10 cellular contexts compared by ENCODE assay signal in the genomic region with DNA sequence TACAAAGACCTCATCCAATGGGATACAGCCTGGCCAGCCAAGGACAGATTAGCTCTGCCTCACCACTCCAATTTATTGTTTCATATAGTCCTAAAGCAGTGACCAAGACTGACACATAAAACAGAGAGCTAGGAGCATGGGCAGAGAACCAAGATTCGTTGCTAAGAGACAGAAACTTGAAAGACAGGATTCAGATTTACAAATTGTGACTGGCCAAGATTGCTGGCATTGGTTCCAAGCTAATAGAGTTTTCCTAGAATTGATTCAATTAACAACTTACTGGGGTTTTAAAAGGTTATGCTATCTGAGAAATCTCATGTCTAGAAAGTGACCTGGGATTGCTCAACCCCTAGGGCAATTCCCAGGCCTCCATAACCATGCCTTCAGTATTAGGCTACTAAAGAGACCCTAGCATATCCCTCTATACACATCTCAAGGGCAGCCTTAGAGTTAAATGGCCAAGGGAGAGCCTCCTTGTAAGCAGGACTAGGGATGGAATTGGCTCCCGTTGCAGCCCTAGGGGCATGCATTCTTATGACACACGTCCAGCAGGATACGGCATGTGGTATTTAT.
DNase-seq lines count a peak whose midpoint lies in the region; ATAC-seq, FAIRE-seq and TF ChIP-seq lines count a peak whose summit lies in the region.
"Had no signal": no experiment of that assay in that cellular context is flagged by ENCODE, and none has a peak within 500 bp of the region (broad histone marks: within the 10 kb centered on the region; RNA-seq: fewer than 3 reads in every experiment).

No MANE protein-coding gene starts in this region.

- SMC1A ChIA-PET in GM12878 (lab: Charles Lee; ENCODE audit: uncharacterized antibody, unreplicated experiment): no interaction called here

- RAD21 ChIA-PET in GM12878 (lab: Charles Lee; ENCODE audit: unreplicated experiment): no interaction called here

- no peak for TF ChIP-seq RAD21 in GM12878 (IDR thresholded peaks at IDR 0.05; ENCODE audit: insufficient read depth, low read depth, low read length)

- no peak for ATAC-seq in GM12878
- peak; percentile 59 to 86 for ATAC-seq in lower lobe of right lung
- peak; percentile 42 for ATAC-seq in aorta (ENCODE audit: low FRiP score)
- no peak for ATAC-seq in T-helper 17 cell
- no peak for ATAC-seq in GM18498 (IDR thresholded peaks at IDR 0.05; ENCODE audit: unreplicated experiment)
- ATAC-seq in GM19351 (IDR thresholded peaks at IDR 0.05; ENCODE audit: unreplicated experiment): no peak

- no peak for TF ChIP-seq EP300 in GM12878 (IDR thresholded peaks at IDR 0.05; ENCODE audit: borderline replicate concordance in 1 of 2, control insufficient read depth in 1 of 2, low read depth in 2 of 2, low read length in 2 of 2)

- H3K9me3 Mint-ChIP-seq in activated CD4-positive, alpha-beta memory T cell treated with anti-CD3 and anti-CD28 coated beads for 36 hours: peaks cover 6% of the 10 kb centered on the region
- H3K9me3 Mint-ChIP-seq in activated CD4-positive, alpha-beta memory T cell treated with anti-CD3 and anti-CD28 coated beads, Interleukin-2, amount 10 ng/mL, durations not matched to agents 7 days and 5 days: peaks cover 21% of the 10 kb centered on the region

- no peaks in the 10 kb centered on the region for H3K79me2 ChIP-seq in GM12878 (ENCODE audit: control insufficient read depth, insufficient read depth, low read length)

- H3K4me3 ChIP-seq in GM12878: no peak overlapping the region
- no peak overlapping the region for H3K4me3 ChIP-seq in lower lobe of right lung
- H3K4me3 ChIP-seq in aorta (ENCODE audit: low read length in 2 of 2): no peak overlapping the region

- H3K4me3 Mint-ChIP-seq in activated CD4-positive, alpha-beta memory T cell treated with anti-CD3 and anti-CD28 coated beads for 36 hours: peak overlapping the region; percentile 56
- H3K4me3 Mint-ChIP-seq in activated CD4-positive, alpha-beta memory T cell treated with anti-CD3 and anti-CD28 coated beads, Interleukin-2, amount 10 ng/mL, durations not matched to agents 7 days and 5 days: no peak overlapping the region
- no peak overlapping the region for H3K4me3 Mint-ChIP-seq in T-helper 17 cell

- intact Hi-C loops in activated CD4-positive, alpha-beta memory T cell treated with anti-CD3 and anti-CD28 coated beads for 36 hours (cut with micrococcal nuclease): loop anchor here (10.0 kb wide), 2 partner anchors 997 to 1377 kb away; a partner anchor contains a TSS
- intact Hi-C loops in GM12878 (cut with micrococcal nuclease; ENCODE audit: unreplicated experiment): no loop called here
- intact Hi-C loops in lower lobe of right lung (cut with DNase I): no loop called here
- intact Hi-C loops in aorta (cut with DNase I): loop anchor here in 1 of 2 donors (10.0 kb wide), 1 partner anchor 57 kb away; no protein-coding TSS in a partner anchor

- H3K27me3 ChIP-seq in GM12878 (replicated peaks in 1 of 2; ENCODE audit: control insufficient read depth in 2 of 2, insufficient read depth in 2 of 2, low read length in 1 of 2): 0 out of 4 replicates have a peak, but pooled peaks cover 0 to 3% of the 10 kb centered on the region in 2 experiments
- no peaks in the 10 kb centered on the region for H3K27me3 ChIP-seq in lower lobe of right lung (ENCODE audit: low read depth)
- no peaks in the 10 kb centered on the region for H3K27me3 ChIP-seq in aorta (ENCODE audit: control insufficient read depth in 1 of 2, insufficient read depth in 2 of 2, low read length in 1 of 2)

- no peak for DNase-seq in activated CD4-positive, alpha-beta memory T cell treated with anti-CD3 and anti-CD28 coated beads for 36 hours
- DNase-seq in activated CD4-positive, alpha-beta memory T cell treated with anti-CD3 and anti-CD28 coated beads, Interleukin-2, amount 10 ng/mL, durations not matched to agents 7 days and 5 days: no peak
- DNase-seq in GM12878 (ENCODE audit: low read depth, low spot score) (no peak), lower lobe of right lung (no peak), aorta (no peak), T-helper 17 cell (no peak)
- DNase-seq: effector memory CD4-positive, alpha-beta T cell; NCI-H1436 treated with DMSO at 0.1 percent for 48 hours had no signal

- FAIRE-seq in GM12878 (lab: Jason Lieb, UNC): no peak

- no peak overlapping the region for H3K9ac ChIP-seq in GM12878 (ENCODE audit: control insufficient read depth, insufficient read depth, low read length)

- no peak for TF ChIP-seq POLR2A in GM12878 (IDR thresholded peaks at IDR 0.05; ENCODE audit: low read depth, low read length)

- H4K20me1 ChIP-seq in GM12878 (ENCODE audit: control insufficient read depth, insufficient read depth): no peaks in the 10 kb centered on the region

- H3K4me1 ChIP-seq in GM12878 (ENCODE audit: control insufficient read depth, insufficient read depth, low read length) (no peaks in the 10 kb centered on the region), lower lobe of right lung (peaks cover 13% of the 10 kb centered on the region), aorta (ENCODE audit: control insufficient read depth in 1 of 2, insufficient read depth in 2 of 2, low read length in 2 of 2) (peaks cover 0 to 2% of the 10 kb centered on the region in 2 donors)

- H3K4me1 Mint-ChIP-seq in activated CD4-positive, alpha-beta memory T cell treated with anti-CD3 and anti-CD28 coated beads for 36 hours (ENCODE audit: low read depth): peaks cover 88% of the 10 kb centered on the region
- peaks cover 56% of the 10 kb centered on the region for H3K4me1 Mint-ChIP-seq in activated CD4-positive, alpha-beta memory T cell treated with anti-CD3 and anti-CD28 coated beads, Interleukin-2, amount 10 ng/mL, durations not matched to agents 7 days and 5 days
- peaks cover 22% of the 10 kb centered on the region for H3K4me1 Mint-ChIP-seq in T-helper 17 cell

- CTCF ChIA-PET in activated CD4-positive, alpha-beta memory T cell treated with anti-CD3 and anti-CD28 coated beads for 36 hours (lab: Charles Lee): no interaction called here
- CTCF ChIA-PET in activated CD4-positive, alpha-beta memory T cell treated with anti-CD3 and anti-CD28 coated beads, Interleukin-2, amount 10 ng/mL, durations not matched to agents 7 days and 5 days (lab: Charles Lee): no interaction called here
- CTCF ChIA-PET in GM12878 (lab: Yijun Ruan, JAX): no interaction called here

- H3K27ac Mint-ChIP-seq in activated CD4-positive, alpha-beta memory T cell treated with anti-CD3 and anti-CD28 coated beads for 36 hours: peak overlapping the region; percentile 78
- H3K27ac Mint-ChIP-seq in activated CD4-positive, alpha-beta memory T cell treated with anti-CD3 and anti-CD28 coated beads, Interleukin-2, amount 10 ng/mL, durations not matched to agents 7 days and 5 days: no peak overlapping the region
- H3K27ac Mint-ChIP-seq in T-helper 17 cell: no peak overlapping the region

- no peak overlapping the region for H3K4me2 ChIP-seq in GM12878 (ENCODE audit: control insufficient read depth, insufficient read depth)

- H3K27me3 Mint-ChIP-seq in activated CD4-positive, alpha-beta memory T cell treated with anti-CD3 and anti-CD28 coated beads for 36 hours: no peaks in the 10 kb centered on the region
- H3K27me3 Mint-ChIP-seq in activated CD4-positive, alpha-beta memory T cell treated with anti-CD3 and anti-CD28 coated beads, Interleukin-2, amount 10 ng/mL, durations not matched to agents 7 days and 5 days: no peaks in the 10 kb centered on the region
- H3K27me3 Mint-ChIP-seq in T-helper 17 cell: no peaks in the 10 kb centered on the region

- TF ChIP-seq CTCF in GM12878 (IDR thresholded peaks at IDR 0.05 in 2 of 3, conservative IDR thresholded peaks at IDR 0.05 in 1 of 3; ENCODE audit: control insufficient read depth in 2 of 3, extremely low read depth in 1 of 3, insufficient read depth in 1 of 3, low read depth in 3 of 3, low read length in 3 of 3) (no peak), lower lobe of right lung (IDR thresholded peaks at IDR 0.05) (no peak)

- BruUV-seq in GM12878 (replicated peaks; lab: Mats Ljungman, UMichigan): no TSS peak

- H3K36me3 Mint-ChIP-seq in activated CD4-positive, alpha-beta memory T cell treated with anti-CD3 and anti-CD28 coated beads for 36 hours: peaks cover 9% of the 10 kb centered on the region
- peaks cover 18% of the 10 kb centered on the region for H3K36me3 Mint-ChIP-seq in activated CD4-positive, alpha-beta memory T cell treated with anti-CD3 and anti-CD28 coated beads, Interleukin-2, amount 10 ng/mL, durations not matched to agents 7 days and 5 days (ENCODE audit: low read depth)
- H3K36me3 Mint-ChIP-seq in T-helper 17 cell (ENCODE audit: low read depth): peaks cover 2% of the 10 kb centered on the region

- WGBS in GM12878 (ENCODE audit: insufficient coverage, insufficient replicate concordance, low lambda C conversion rate, missing lambda C conversion rate): 32% methylated on average over 4 of the region's 4 CpGs
- WGBS in aorta, 2 donors: 5 to 12% methylated on average over 4 of the region's 4 CpGs

- H3K9me3 ChIP-seq in GM12878 (replicated peaks; ENCODE audit: control insufficient read depth, insufficient read depth, low read length) (no peaks in the 10 kb centered on the region; the same call in 2 of the 3 replicates), lower lobe of right lung (no peaks in the 10 kb centered on the region), aorta (ENCODE audit: control insufficient read depth, low read length) (no peaks in the 10 kb centered on the region), T-helper 17 cell (ENCODE audit: control insufficient read depth, low read length, poor library complexity, severe bottlenecking) (no peaks in the 10 kb centered on the region)

- in situ Hi-C loops in GM12878 (cut with MboI): no loop called here

- H2AFZ ChIP-seq in GM12878 (ENCODE audit: control insufficient read depth, low read depth, low read length): no peak overlapping the region

- POLR2A ChIA-PET in activated CD4-positive, alpha-beta memory T cell treated with anti-CD3 and anti-CD28 coated beads for 36 hours (lab: Charles Lee): interaction anchor here (1.2 to 2.1 kb wide), 2 partner anchors 13 to 76 kb away, joined by 4 to 7 read pairs; a partner anchor contains a TSS
- POLR2A ChIA-PET in activated CD4-positive, alpha-beta memory T cell treated with anti-CD3 and anti-CD28 coated beads, Interleukin-2, amount 10 ng/mL, durations not matched to agents 7 days and 5 days (lab: Charles Lee): interaction anchor here (2.3 kb wide), 1 partner anchor 11 kb away, joined by 5 read pairs; no protein-coding TSS in a partner anchor
- POLR2A ChIA-PET in GM12878 (lab: Charles Lee): no interaction called here

- H3K36me3 ChIP-seq in GM12878 (ENCODE audit: control insufficient read depth in 2 of 2, insufficient read depth in 2 of 2, low read length in 1 of 2) (no peaks in the 10 kb centered on the region), lower lobe of right lung (no peaks in the 10 kb centered on the region), aorta (ENCODE audit: control insufficient read depth in 1 of 2, insufficient read depth in 2 of 2, low read length in 1 of 2) (no peaks in the 10 kb centered on the region)

- H3K27ac ChIP-seq in GM12878 (ENCODE audit: control insufficient read depth, insufficient read depth): no peak overlapping the region
- H3K27ac ChIP-seq in lower lobe of right lung: no peak overlapping the region
- H3K27ac ChIP-seq in aorta (ENCODE audit: low read depth in 1 of 2, low read length in 2 of 2): peak overlapping the region; percentile 28 to 39

Comparison
In these comparisons a context has a peak if more than half of its experiments do, and no peak if none do; other contexts are left out.
1. ATAC-seq: peak in lower lobe of right lung (2 of 2) and aorta (single experiment); none in GM12878 (single experiment), T-helper 17 cell (single experiment), GM18498 (single experiment) and GM19351 (single experiment).
2. H3K27ac ChIP-seq: peak in aorta (2 of 2); none in GM12878 (single experiment) and lower lobe of right lung (single experiment).